ENCODE assay signal across 13 cellular contexts in the genomic region with DNA sequence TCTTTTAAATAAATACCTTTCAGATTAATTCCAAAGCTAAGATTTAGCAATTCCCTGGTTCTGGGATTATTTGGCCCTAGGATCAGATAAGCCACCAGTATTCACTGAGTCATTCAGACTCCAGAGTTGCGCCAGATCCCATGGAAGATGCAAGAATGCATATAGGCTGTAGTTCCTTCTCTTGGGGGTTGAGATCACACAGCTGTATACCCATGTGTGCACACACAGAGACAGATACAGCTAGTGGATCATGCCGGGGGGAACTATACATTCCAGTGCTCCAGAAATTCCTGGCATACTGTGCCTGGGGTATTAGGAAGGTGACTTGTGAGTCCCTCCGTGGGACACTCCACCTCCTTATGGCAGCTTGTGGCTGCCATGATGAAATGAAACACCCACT.
DNase-seq lines count a peak whose midpoint lies in the region; ATAC-seq, FAIRE-seq and TF ChIP-seq lines count a peak whose summit lies in the region.
"Had no signal": no experiment of that assay in that cellular context is flagged by ENCODE, and none has a peak within 500 bp of the region (broad histone marks: within the 10 kb centered on the region; RNA-seq: fewer than 3 reads in every experiment).

No MANE protein-coding gene starts in this region.

- intact Hi-C loops in activated CD4-positive, alpha-beta T cell treated with anti-CD3 and anti-CD28 coated beads for 36 hours (cut with DNase I, micrococcal nuclease): no loop called here

- H2AFZ ChIP-seq in H1 (ENCODE audit: low read length): no peak overlapping the region

- H3K4me1 ChIP-seq in H1 (replicated peaks in 1 of 4; ENCODE audit: control insufficient read depth in 3 of 4, insufficient read depth in 4 of 4, low read length in 3 of 4): peaks cover 0 to 6% (median 0%) of the 10 kb centered on the region in 4 experiments; a peak in 2 of 7 replicates
- H3K4me1 ChIP-seq: SJSA1 had no signal

- POLR2A ChIA-PET in H1 (lab: Charles Lee; ENCODE audit: partially characterized antibody): no interaction called here
- POLR2A ChIA-PET in activated CD4-positive, alpha-beta T cell treated with anti-CD3 and anti-CD28 coated beads for 36 hours (lab: Charles Lee): no interaction called here

- no peak overlapping the region for H4K91ac ChIP-seq in H1 (replicated peaks; ENCODE audit: insufficient read length, low read length)

- H3K9me3 ChIP-seq in H1 (ENCODE audit: insufficient read depth in 2 of 2, low read depth in 1 of 2, low read length in 1 of 2): no peaks in the 10 kb centered on the region
- H3K9me3 ChIP-seq: SJSA1 had no signal

- no peaks in the 10 kb centered on the region for H3K27me3 ChIP-seq in H1 (replicated peaks in 1 of 4; ENCODE audit: control insufficient read depth in 3 of 4, extremely low read depth in 1 of 4, insufficient read depth in 3 of 4, low read length in 3 of 4)
- H3K27me3 ChIP-seq: SJSA1 had no signal

- no peak overlapping the region for H3K4me2 ChIP-seq in H1 (ENCODE audit: insufficient read depth in 1 of 2, low read depth in 2 of 2, low read length in 2 of 2)

- H4K20me1 ChIP-seq in H1 (replicated peaks in 1 of 2; ENCODE audit: control insufficient read depth in 1 of 2, insufficient read depth in 2 of 2, low read length in 2 of 2): no peaks in the 10 kb centered on the region

- TF ChIP-seq CTCF in C4-2B (conservative IDR thresholded peaks at IDR 0.05): no peak
- no peak for TF ChIP-seq CTCF in NB4 (IDR thresholded peaks at IDR 0.05; ENCODE audit: low read depth, low read length)
- no peak for TF ChIP-seq CTCF in H1 (IDR thresholded peaks at IDR 0.05; ENCODE audit: control extremely low read depth in 1 of 3, insufficient read depth in 1 of 3, low read depth in 1 of 3, low read length in 3 of 3)
- TF ChIP-seq CTCF in osteocyte (IDR thresholded peaks at IDR 0.05): no peak

- no peak overlapping the region for H4K8ac ChIP-seq in H1 (ENCODE audit: extremely low read depth, insufficient read depth, low read length)

- CTCF ChIA-PET in H1 (lab: Charles Lee; ENCODE audit: partially characterized antibody): interaction anchor here (0.6 to 2.0 kb wide), 6 partner anchors 15 to 158 kb away, joined by 3 to 6 read pairs (median 4); no protein-coding TSS in a partner anchor
- CTCF ChIA-PET in activated CD4-positive, alpha-beta T cell treated with anti-CD3 and anti-CD28 coated beads for 36 hours (lab: Charles Lee): interaction anchor here (0.6 to 1.3 kb wide), 3 partner anchors 46 to 356 kb away, joined by 3 to 4 read pairs (median 3); no protein-coding TSS in a partner anchor

- H3K27ac ChIP-seq in C4-2B: peak overlapping the region; percentile 13; the same call in 1 of the 2 replicates
- H3K27ac ChIP-seq in H1 (ENCODE audit: low read depth, low read length): no peak overlapping the region
- H3K27ac ChIP-seq: SJSA1 had no signal

- H2BK15ac ChIP-seq in H1 (ENCODE audit: low read length): 0 out of 2 replicates have a peak overlapping the region, but pooled peaks have one; percentile 50

- no peak overlapping the region for H3K18ac ChIP-seq in H1 (ENCODE audit: extremely low read depth, low read length)

- H3K4me1 Mint-ChIP-seq in osteocyte (ENCODE audit: unreplicated experiment): peaks cover 48% of the 10 kb centered on the region
- peaks cover 30% of the 10 kb centered on the region for H3K4me1 Mint-ChIP-seq in activated CD4-positive, alpha-beta T cell treated with anti-CD3 and anti-CD28 coated beads for 36 hours

- no peaks in the 10 kb centered on the region for H3K36me3 ChIP-seq in H1 (ENCODE audit: control insufficient read depth in 2 of 4, insufficient read depth in 4 of 4, low read length in 3 of 4)
- H3K36me3 ChIP-seq: SJSA1 had no signal

- no peak overlapping the region for H2AK5ac ChIP-seq in H1 (ENCODE audit: low read depth, low read length)

- peaks cover 5% of the 10 kb centered on the region for H3K27me3 Mint-ChIP-seq in osteocyte (ENCODE audit: unreplicated experiment)
- H3K27me3 Mint-ChIP-seq in activated CD4-positive, alpha-beta T cell treated with anti-CD3 and anti-CD28 coated beads for 36 hours: no peaks in the 10 kb centered on the region
- H3K27me3 Mint-ChIP-seq: CD4-positive, alpha-beta memory T cell; stimulated activated naive CD8-positive, alpha-beta T cell treated with anti-CD3 and anti-CD28 coated beads, Interleukin-15, amount 100 ng/mL, for 72 hours had no signal

- no peak overlapping the region for H4K5ac ChIP-seq in H1 (ENCODE audit: insufficient read length, low read depth, low read length)

- H3K23ac ChIP-seq in H1 (ENCODE audit: insufficient read length): no peak overlapping the region

- peak overlapping the region; percentile 54 for H3K27ac Mint-ChIP-seq in osteocyte (ENCODE audit: unreplicated experiment)
- no peak overlapping the region for H3K27ac Mint-ChIP-seq in activated CD4-positive, alpha-beta T cell treated with anti-CD3 and anti-CD28 coated beads for 36 hours
- H3K27ac Mint-ChIP-seq: mesothelial cell of epicardium; stimulated activated naive CD8-positive, alpha-beta T cell treated with anti-CD3 and anti-CD28 coated beads, Interleukin-15, amount 100 ng/mL, for 72 hours had no signal

- H3K4me3 ChIP-seq in NB4 (ENCODE audit: low read depth, low read length) (no peak overlapping the region), H1 (ENCODE audit: extremely low read depth in 1 of 4, insufficient read depth in 2 of 4, low read depth in 3 of 4, low read length in 4 of 4) (no peak overlapping the region)
- H3K4me3 ChIP-seq: SJSA1 had no signal

- H3K14ac ChIP-seq in H1 (ENCODE audit: insufficient read length): no peak overlapping the region

- TF ChIP-seq POLR2A in NB4 (IDR thresholded peaks at IDR 0.05; ENCODE audit: extremely low read depth, insufficient read length): no peak
- no peak for TF ChIP-seq POLR2A in H1 (IDR thresholded peaks at IDR 0.05; ENCODE audit: control extremely low read depth in 1 of 2, low read depth in 2 of 2, low read length in 2 of 2)

- no peaks in the 10 kb centered on the region for H3K79me2 ChIP-seq in H1 (ENCODE audit: control insufficient read depth in 1 of 2, insufficient read depth in 2 of 2, low read length in 2 of 2)

- no peak overlapping the region for H2BK12ac ChIP-seq in H1 (ENCODE audit: low read depth, low read length)

- no peak for ATAC-seq in activated CD4-positive, alpha-beta T cell treated with anti-CD3 and anti-CD28 coated beads for 36 hours
- ATAC-seq in HG02763 (IDR thresholded peaks at IDR 0.05; ENCODE audit: unreplicated experiment): no peak
- ATAC-seq: stimulated activated naive CD8-positive, alpha-beta T cell treated with anti-CD3 and anti-CD28 coated beads, Interleukin-15, amount 100 ng/mL, for 72 hours had no signal

- DNase-seq in NB4 (ENCODE audit: low read depth) (peak; percentile 66), H1 (ENCODE audit: low read depth in 1 of 2, low spot score in 2 of 2) (no peak), osteocyte (ENCODE audit: extremely low spot score, unreplicated experiment) (no peak), G401 (ENCODE audit: low spot score) (no peak), COLO668 (lab: John Stamatoyannopoulos, UW; ENCODE audit: unreplicated experiment) (no peak)
- no peak for DNase-seq in activated CD4-positive, alpha-beta T cell treated with anti-CD3 and anti-CD28 coated beads for 36 hours
- DNase-seq: CD4-positive, alpha-beta memory T cell; NCI-H2227 treated with DMSO at 0.1 percent for 48 hours; stimulated activated naive CD8-positive, alpha-beta T cell treated with anti-CD3 and anti-CD28 coated beads, Interleukin-15, amount 100 ng/mL, for 72 hours had no signal

- no peak for TF ChIP-seq RAD21 in H1 (IDR thresholded peaks at IDR 0.05 in 1 of 2, conservative IDR thresholded peaks at IDR 0.05 in 1 of 2; ENCODE audit: low read depth in 2 of 2, low read length in 2 of 2)

- no peak for FAIRE-seq in H1 (lab: Jason Lieb, UNC)

- no peak overlapping the region for H2BK20ac ChIP-seq in H1 (ENCODE audit: low read length)

- no peaks in the 10 kb centered on the region for H3K23me2 ChIP-seq in H1 (ENCODE audit: low read depth, low read length)

- 83% methylated on average over 3 of the region's 3 CpGs; no CpG with 5 or more reads in 1 of the 2 experiments for WGBS in H1 (ENCODE audit: extremely low coverage in 1 of 2, insufficient coverage in 1 of 2, insufficient read length in 1 of 2, insufficient replicate concordance in 2 of 2, low coverage in 1 of 2, low lambda C conversion rate in 2 of 2, missing lambda C conversion rate in 1 of 2), 2 experiments

- no peaks in the 10 kb centered on the region for H3K79me1 ChIP-seq in H1 (ENCODE audit: low read depth, low read length)

- no peak overlapping the region for H3K4me3 Mint-ChIP-seq in osteocyte (ENCODE audit: unreplicated experiment)
- H3K4me3 Mint-ChIP-seq in activated CD4-positive, alpha-beta T cell treated with anti-CD3 and anti-CD28 coated beads for 36 hours: no peak overlapping the region
- H3K4me3 Mint-ChIP-seq: CD4-positive, alpha-beta memory T cell; mesothelial cell of epicardium; stimulated activated naive CD8-positive, alpha-beta T cell treated with anti-CD3 and anti-CD28 coated beads, Interleukin-15, amount 100 ng/mL, for 72 hours had no signal

- H3K36me3 Mint-ChIP-seq in osteocyte (ENCODE audit: unreplicated experiment): peaks cover 9% of the 10 kb centered on the region
- no peaks in the 10 kb centered on the region for H3K36me3 Mint-ChIP-seq in activated CD4-positive, alpha-beta T cell treated with anti-CD3 and anti-CD28 coated beads for 36 hours (ENCODE audit: low read depth)
- H3K36me3 Mint-ChIP-seq: mesothelial cell of epicardium had no signal

- H3K9me3 Mint-ChIP-seq in osteocyte (ENCODE audit: unreplicated experiment): no peaks in the 10 kb centered on the region
- no peaks in the 10 kb centered on the region for H3K9me3 Mint-ChIP-seq in activated CD4-positive, alpha-beta T cell treated with anti-CD3 and anti-CD28 coated beads for 36 hours (ENCODE audit: low read depth)
- H3K9me3 Mint-ChIP-seq: CD4-positive, alpha-beta memory T cell; mesothelial cell of epicardium; stimulated activated naive CD8-positive, alpha-beta T cell treated with anti-CD3 and anti-CD28 coated beads, Interleukin-15, amount 100 ng/mL, for 72 hours had no signal

- H2BK120ac ChIP-seq in H1 (replicated peaks; ENCODE audit: low read depth, low read length): no peak overlapping the region

- H3K9ac ChIP-seq in H1 (replicated peaks in 1 of 4; ENCODE audit: extremely low read depth in 1 of 4, low read depth in 3 of 4, low read length in 3 of 4): no peak overlapping the region

- no peak overlapping the region for H3K4ac ChIP-seq in H1 (replicated peaks; ENCODE audit: insufficient read length, low read depth, low read length)

- no peak overlapping the region for H3K56ac ChIP-seq in H1 (replicated peaks; ENCODE audit: insufficient read length, low read depth, low read length)

- in situ Hi-C loops in G401 (cut with HindIII; ENCODE audit: low sequenced_read_pairs): no loop called here

- H2BK5ac ChIP-seq in H1 (ENCODE audit: low read depth, low read length): no peak overlapping the region

- TF ChIP-seq EP300 in H1 (IDR thresholded peaks at IDR 0.05; ENCODE audit: borderline replicate concordance in 1 of 2, low read depth in 2 of 2, low read length in 2 of 2): no peak

TF ChIP-seq in H1, 55 proteins besides CTCF, POLR2A, EP300 and RAD21:
- TF ChIP-seq SIN3A (conservative IDR thresholded peaks at IDR 0.05 in 1 of 2, IDR thresholded peaks at IDR 0.05 in 1 of 2; ENCODE audit: low read depth in 1 of 2, low read length in 2 of 2): no peak
